ENCODE assay signal across 8 cellular contexts in the genomic region with DNA sequence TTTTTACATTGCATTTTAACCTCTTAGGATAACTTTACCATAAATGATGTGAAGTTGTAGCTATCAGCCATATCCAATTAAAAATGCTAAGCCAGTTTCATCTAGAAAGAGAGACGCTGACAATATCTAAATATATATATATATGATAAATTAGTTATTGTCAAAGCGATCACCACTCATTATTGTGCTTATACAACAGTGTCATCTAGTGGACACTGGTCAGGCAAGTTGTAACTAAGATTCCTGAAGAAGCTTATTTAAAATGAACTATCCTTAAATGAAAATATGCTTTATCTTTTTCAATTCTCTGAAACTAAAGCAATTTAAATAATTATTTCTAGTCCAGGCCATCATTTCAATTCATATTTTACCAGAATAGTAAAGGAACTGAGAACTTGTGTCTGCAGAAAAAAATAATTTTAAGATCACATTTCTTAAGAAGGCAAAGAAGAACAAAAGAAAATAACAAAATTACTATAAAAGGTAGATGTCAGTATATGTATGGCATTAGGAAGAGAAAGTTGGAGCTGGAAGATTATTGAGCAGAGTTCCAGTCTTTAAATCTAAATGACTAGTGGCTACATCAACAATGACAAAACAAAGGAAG.
DNase-seq lines count a peak whose midpoint lies in the region; ATAC-seq and TF ChIP-seq lines count a peak whose summit lies in the region.

No MANE protein-coding gene starts in this region.

- H3K4me1 ChIP-seq in RWPE2 (ENCODE audit: insufficient read depth, poor library complexity, severe bottlenecking): peaks cover 4% of the 10 kb centered on the region

- H3K9me3 ChIP-seq in RWPE2 (ENCODE audit: severe bottlenecking): no peaks in the 10 kb centered on the region

- no peak overlapping the region for H3K27ac ChIP-seq in RWPE2 (ENCODE audit: poor library complexity, severe bottlenecking)

- TF ChIP-seq CTCF in RWPE2 (IDR thresholded peaks at IDR 0.05; ENCODE audit: poor library complexity, severe bottlenecking): peak; percentile 99
- TF ChIP-seq CTCF in retinal pigment epithelial cell (conservative IDR thresholded peaks at IDR 0.05; ENCODE audit: low read depth, low read length): peak; percentile 85

- no peaks in the 10 kb centered on the region for H3K36me3 ChIP-seq in RWPE2 (ENCODE audit: low read depth)

- H3K4me3 ChIP-seq in RWPE2 (ENCODE audit: severe bottlenecking): no peak overlapping the region
- H3K4me3 ChIP-seq in retinal pigment epithelial cell (ENCODE audit: low read length): no peak overlapping the region

- intact Hi-C loops in posterior cingulate gyrus (cut with DNase I): loop anchor here (5.0 kb wide), 1 partner anchor 416 kb away; no protein-coding TSS in a partner anchor

- no peaks in the 10 kb centered on the region for H3K27me3 ChIP-seq in RWPE2 (ENCODE audit: insufficient read depth, poor library complexity, severe bottlenecking)

- DNase-seq in DMS114 treated with DMSO at 0.1 percent for 48 hours (lab: John Stamatoyannopoulos, UW; ENCODE audit: unreplicated experiment) (peak; percentile 8), HT1080 (ENCODE audit: low read depth) (peak; percentile 52), RWPE2 (ENCODE audit: low spot score) (no peak), fibroblast of peridontal ligament (ENCODE audit: extremely low read depth) (peak; percentile 90), retinal pigment epithelial cell (ENCODE audit: low read depth) (peak; percentile 30), posterior cingulate gyrus (no peak)

- ATAC-seq in RWPE2 (ENCODE audit: low read depth) (0 out of 3 replicates have a peak, but pooled peaks have one; percentile 49), HG02678 (IDR thresholded peaks at IDR 0.05; ENCODE audit: unreplicated experiment) (no peak), HG03571 (IDR thresholded peaks at IDR 0.05; ENCODE audit: unreplicated experiment) (no peak)

Comparison
In these comparisons a context has a peak if more than half of its experiments do, and no peak if none do; other contexts are left out.
1. DNase-seq: peak in DMS114 treated with DMSO at 0.1 percent for 48 hours (single experiment), HT1080 (single experiment), fibroblast of peridontal ligament (single experiment) and retinal pigment epithelial cell (single experiment); none in RWPE2 (single experiment) and posterior cingulate gyrus (0 of 10).